ENCODE assay signal across 14 cellular contexts in genomic region chr4:98491862-98492554, GRCh38.
DNase-seq lines count a peak whose midpoint lies in the region; ATAC-seq, FAIRE-seq and TF ChIP-seq lines count a peak whose summit lies in the region.
"Had no signal": no experiment of that assay in that cellular context is flagged by ENCODE, and none has a peak within 500 bp of the region (broad histone marks: within the 10 kb centered on the region; RNA-seq: fewer than 3 reads in every experiment).

No MANE protein-coding gene starts in this region.

- H3K27ac Mint-ChIP-seq in T-helper 1 cell treated with Interleukin-12 subunit alpha and Interleukin-12 subunit beta and Interleukin-4 antibody, amounts not matched to agents 30 μg/mL and 1 μg/mL, for 36 hours: peak overlapping the region; percentile 63
- H3K27ac Mint-ChIP-seq: activated naive CD4-positive, alpha-beta T cell treated with anti-CD3 and anti-CD28 coated beads, Interleukin-2, amount 10 ng/mL, durations not matched to agents 7 days and 5 days had no signal

- H4K20me1 ChIP-seq in K562 (replicated peaks; ENCODE audit: control insufficient read depth, insufficient read depth, low read length): no peaks in the 10 kb centered on the region
- no peaks in the 10 kb centered on the region for H4K20me1 ChIP-seq in keratinocyte (ENCODE audit: control insufficient read depth, extremely low read depth, insufficient read depth, low read length)

- dilution Hi-C loops in keratinocyte (cut with MboI; ENCODE audit: extremely low pct_ligation_motif_present, low sequenced_read_pairs): no loop called here

- H3K9ac ChIP-seq in K562 (ENCODE audit: insufficient read depth in 1 of 2, low read depth in 2 of 2, low read length in 2 of 2): no peak overlapping the region
- H3K9ac ChIP-seq in keratinocyte (ENCODE audit: control insufficient read depth, extremely low read depth, insufficient read depth, low read length): no peak overlapping the region
- peak overlapping the region; percentile 29 to 41 for H3K9ac ChIP-seq in stomach smooth muscle (ENCODE audit: low read length in 2 of 2)

- TF ChIP-seq POLR2A in K562 (conservative IDR thresholded peaks at IDR 0.05): no peak

- H3K4me1 ChIP-seq in K562 (replicated peaks in 1 of 2; ENCODE audit: control insufficient read depth in 2 of 2, insufficient read depth in 2 of 2, low read length in 2 of 2) (no peaks in the 10 kb centered on the region; a peak in 1 of 5 replicates), keratinocyte (ENCODE audit: control insufficient read depth, extremely low read depth, insufficient read depth, low read length) (peaks cover 16% of the 10 kb centered on the region), stomach smooth muscle (ENCODE audit: control insufficient read depth, insufficient read depth, low read length) (peaks cover 13% of the 10 kb centered on the region)

- no TSS peak for BruUV-seq in K562 (replicated peaks; lab: Mats Ljungman, UMichigan)

- peaks cover 12% of the 10 kb centered on the region for H3K36me3 Mint-ChIP-seq in T-helper 1 cell treated with Interleukin-12 subunit alpha and Interleukin-12 subunit beta and Interleukin-4 antibody, amounts not matched to agents 30 μg/mL and 1 μg/mL, for 36 hours (ENCODE audit: low read depth)

- no peaks in the 10 kb centered on the region for H3K79me2 ChIP-seq in K562 (ENCODE audit: control insufficient read depth, insufficient read depth, low read length)
- H3K79me2 ChIP-seq in keratinocyte (ENCODE audit: control insufficient read depth, insufficient read depth, low read length): peaks cover 10% of the 10 kb centered on the region

- H3K4me3 ChIP-seq in K562: no peak overlapping the region
- H3K4me3 ChIP-seq in keratinocyte (ENCODE audit: control insufficient read depth in 2 of 3, extremely low read depth in 1 of 3, insufficient read depth in 2 of 3, low read depth in 1 of 3, low read length in 3 of 3): no peak overlapping the region
- no peak overlapping the region for H3K4me3 ChIP-seq in stomach smooth muscle (ENCODE audit: low read length in 2 of 2)
- H3K4me3 ChIP-seq: coronary artery, skin epidermis had no signal

- H3K4me1 Mint-ChIP-seq in T-helper 1 cell treated with Interleukin-12 subunit alpha and Interleukin-12 subunit beta and Interleukin-4 antibody, amounts not matched to agents 30 μg/mL and 1 μg/mL, for 36 hours (ENCODE audit: low read depth): peaks cover 44% of the 10 kb centered on the region

- H3K9me3 Mint-ChIP-seq in T-helper 1 cell treated with Interleukin-12 subunit alpha and Interleukin-12 subunit beta and Interleukin-4 antibody, amounts not matched to agents 30 μg/mL and 1 μg/mL, for 36 hours: no peaks in the 10 kb centered on the region
- H3K9me3 Mint-ChIP-seq: activated naive CD4-positive, alpha-beta T cell treated with anti-CD3 and anti-CD28 coated beads, Interleukin-2, amount 10 ng/mL, durations not matched to agents 7 days and 5 days had no signal

- H3K4me2 ChIP-seq in K562 (ENCODE audit: insufficient read depth, low read length): no peak overlapping the region
- peak overlapping the region; percentile 27 for H3K4me2 ChIP-seq in keratinocyte (ENCODE audit: control insufficient read depth, extremely low read depth, insufficient read depth, low read depth, low read length)

- ATAC-seq in K562 (0 out of 3 replicates have a peak, but pooled peaks have one; percentile 22), GM18868 (IDR thresholded peaks at IDR 0.05; ENCODE audit: unreplicated experiment) (no peak)

- 33% methylated on average over 6 of the region's 6 CpGs for WGBS in K562 (ENCODE audit: insufficient coverage, low coverage, missing lambda C conversion rate)

- DNase-seq in T-helper 1 cell: no peak
- DNase-seq in K562 (ENCODE audit: extremely low read depth in 1 of 4, low spot score in 3 of 4): no peak
- DNase-seq in keratinocyte (ENCODE audit: low read depth, low spot score): no peak
- DNase-seq in NCI-H510A (lab: John Stamatoyannopoulos, UW): no peak
- no peak for DNase-seq in T-helper 9 cell
- DNase-seq: activated naive CD4-positive, alpha-beta T cell treated with anti-CD3 and anti-CD28 coated beads, Interleukin-2, amount 10 ng/mL, durations not matched to agents 7 days and 5 days; NCI-H526 treated with DMSO at 0.1 percent for 48 hours had no signal

- no peaks in the 10 kb centered on the region for H3K27me3 Mint-ChIP-seq in T-helper 1 cell treated with Interleukin-12 subunit alpha and Interleukin-12 subunit beta and Interleukin-4 antibody, amounts not matched to agents 30 μg/mL and 1 μg/mL, for 36 hours (ENCODE audit: low read depth)
- H3K27me3 Mint-ChIP-seq: activated naive CD4-positive, alpha-beta T cell treated with anti-CD3 and anti-CD28 coated beads, Interleukin-2, amount 10 ng/mL, durations not matched to agents 7 days and 5 days had no signal

- FAIRE-seq in K562 (lab: Jason Lieb, UNC) (peak; percentile 35), keratinocyte (lab: Jason Lieb, UNC) (peak; percentile 69)
- FAIRE-seq: islet of Langerhans had no signal

- TF ChIP-seq CTCF in K562 (IDR thresholded peaks at IDR 0.05 in 2 of 3, conservative IDR thresholded peaks at IDR 0.05 in 1 of 3; ENCODE audit: insufficient read depth in 2 of 3, low read depth in 1 of 3, low read length in 3 of 3) (no peak), keratinocyte (optimal IDR thresholded peaks at IDR 0.05 in 1 of 3, IDR thresholded peaks at IDR 0.05 in 1 of 3, conservative IDR thresholded peaks at IDR 0.05 in 1 of 3; ENCODE audit: extremely low read depth in 1 of 3, insufficient read depth in 2 of 3, low read length in 3 of 3) (no peak)

- H2AFZ ChIP-seq in K562 (ENCODE audit: low read depth, low read length) (no peak overlapping the region), keratinocyte (ENCODE audit: control insufficient read depth, low read length) (no peak overlapping the region)

- in situ Hi-C loops in K562 (cut with MboI): no loop called here

- POLR2A ChIA-PET in K562 (lab: Yijun Ruan, JAX): no interaction called here

- CTCF ChIA-PET in K562 (lab: Yijun Ruan, JAX; ENCODE audit: low intra/inter-chr PET ratio): no interaction called here

- TF ChIP-seq RAD21 in K562 (CRISPR knock-in tag; conservative IDR thresholded peaks at IDR 0.05 in 1 of 2, IDR thresholded peaks at IDR 0.05 in 1 of 2): no peak

- intact Hi-C loops in K562 (cut with micrococcal nuclease): no loop called here

- H3K9me3 ChIP-seq in K562 (replicated peaks; ENCODE audit: control insufficient read depth, insufficient read depth, low read depth, low read length) (no peaks in the 10 kb centered on the region), keratinocyte (ENCODE audit: control insufficient read depth, low read depth, low read length) (no peaks in the 10 kb centered on the region), stomach smooth muscle (ENCODE audit: control insufficient read depth in 2 of 2, low read length in 2 of 2) (no peaks in the 10 kb centered on the region)

- no peak overlapping the region for H3K4me3 Mint-ChIP-seq in T-helper 1 cell treated with Interleukin-12 subunit alpha and Interleukin-12 subunit beta and Interleukin-4 antibody, amounts not matched to agents 30 μg/mL and 1 μg/mL, for 36 hours
- H3K4me3 Mint-ChIP-seq: activated naive CD4-positive, alpha-beta T cell treated with anti-CD3 and anti-CD28 coated beads, Interleukin-2, amount 10 ng/mL, durations not matched to agents 7 days and 5 days had no signal

- H3K27me3 ChIP-seq in K562 (ENCODE audit: control insufficient read depth in 2 of 2, insufficient read depth in 2 of 2, low read length in 2 of 2) (peaks cover 4 to 8% of the 10 kb centered on the region in 2 experiments; a peak in 2 of 5 replicates), keratinocyte (ENCODE audit: control insufficient read depth, extremely low read depth, insufficient read depth, low read length) (no peaks in the 10 kb centered on the region), stomach smooth muscle (ENCODE audit: control insufficient read depth in 1 of 2, insufficient read depth in 2 of 2, low read length in 2 of 2) (no peaks in the 10 kb centered on the region)

- H3K36me3 ChIP-seq in K562 (ENCODE audit: control insufficient read depth, insufficient read depth, low read length) (no peaks in the 10 kb centered on the region), keratinocyte (ENCODE audit: control insufficient read depth in 2 of 2, extremely low read depth in 1 of 2, insufficient read depth in 2 of 2, low read length in 2 of 2) (peaks cover 0 to 3% of the 10 kb centered on the region in 2 experiments), stomach smooth muscle (ENCODE audit: control insufficient read depth in 2 of 2, insufficient read depth in 2 of 2, low read length in 2 of 2) (no peaks in the 10 kb centered on the region)

- H3K27ac ChIP-seq in K562 (ENCODE audit: extremely low read depth, low read depth, low read length): no peak overlapping the region
- H3K27ac ChIP-seq in keratinocyte (ENCODE audit: control insufficient read depth, insufficient read depth, low read length): peak overlapping the region; percentile 45
- H3K27ac ChIP-seq in stomach smooth muscle (ENCODE audit: low read length): peak overlapping the region; percentile 60
- H3K27ac ChIP-seq: 22Rv1, coronary artery, skin epidermis had no signal

- TF ChIP-seq EP300 in K562 (IDR thresholded peaks at IDR 0.05; ENCODE audit: low read length): no peak

- H3K9me1 ChIP-seq in K562 (ENCODE audit: control insufficient read depth, insufficient read depth, low read length) (no peaks in the 10 kb centered on the region), keratinocyte (ENCODE audit: control insufficient read depth, extremely low read depth, insufficient read depth, low read length) (peaks cover 2% of the 10 kb centered on the region)

TF ChIP-seq in K562, 482 proteins besides CTCF, POLR2A, EP300 and RAD21 (continues in another document):
- TF ChIP-seq GTF2E2 (tag; IDR thresholded peaks at IDR 0.05): no peak
- no peak for TF ChIP-seq TCF3 (CRISPR knock-in tag; IDR thresholded peaks at IDR 0.05)
- no peak for TF ChIP-seq ZZZ3 (IDR thresholded peaks at IDR 0.05)

Comparison
In these comparisons a context has a peak if more than half of its experiments do, and no peak if none do; other contexts are left out.
1. H3K9ac ChIP-seq: peak in stomach smooth muscle (2 of 2); none in K562 (0 of 2) and keratinocyte (single experiment).